23 cellular contexts compared by ENCODE assay signal in the genomic region with DNA sequence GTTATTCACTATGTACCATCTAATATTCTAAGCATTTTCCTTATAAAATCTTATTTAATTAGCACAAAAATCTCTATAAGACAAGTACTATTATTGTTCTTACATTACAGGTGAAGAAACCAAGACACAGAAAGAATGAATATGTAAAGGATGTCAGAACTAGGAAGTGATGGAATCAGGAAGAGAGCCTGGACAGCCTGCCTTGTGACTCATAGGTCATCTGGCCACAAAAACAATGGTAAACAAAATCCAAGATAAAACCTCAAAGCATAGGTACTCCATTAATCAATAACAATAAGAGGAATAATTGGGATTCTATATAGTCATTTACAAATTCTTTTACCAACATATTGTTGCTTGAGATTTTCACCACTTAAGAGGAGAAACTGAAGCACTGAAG.
"Had no signal": no experiment of that assay in that cellular context is flagged by ENCODE, and none has a peak within 500 bp of the region (broad histone marks: within the 10 kb centered on the region; RNA-seq: fewer than 3 reads in every experiment).

No MANE protein-coding gene starts in this region.

- H3K36me3 ChIP-seq: gastrocnemius medialis, left lung, neural progenitor cell, prostate gland, sigmoid colon, tibial artery had no signal

- H3K4me3 ChIP-seq: coronary artery, gastrocnemius medialis, left lung, neural progenitor cell, prostate gland, sigmoid colon, testis, tibial artery had no signal

- H3K9me3 ChIP-seq: gastrocnemius medialis, left lung, prostate gland, sigmoid colon, testis, tibial artery had no signal

- H3K4me2 ChIP-seq: neural progenitor cell had no signal

- ATAC-seq: effector memory CD8-positive, alpha-beta T cell; gastrocnemius medialis; left cardiac atrium; left lung; naive thymus-derived CD4-positive, alpha-beta T cell; right cardiac atrium; stimulated activated memory B cell treated with anti-CD40 and anti-IgM and Interleukin-4, amounts not matched to agents 10 μg/mL and 1 μg/mL and 100 μg/mL, for 72 hours; stimulated activated naive CD8-positive, alpha-beta T cell treated with anti-CD3 and anti-CD28 coated beads, Interleukin-15, Interleukin-2, amounts not matched to agents 100 U/mL and 50 U/mL, for 24 hours had no signal

- H3K9ac ChIP-seq: neural progenitor cell had no signal

- H3K27me3 ChIP-seq: gastrocnemius medialis, left lung, neural progenitor cell, sigmoid colon, testis, tibial artery had no signal

- H3K27ac ChIP-seq: coronary artery, gastrocnemius medialis, left lung, neural progenitor cell, prostate gland, sigmoid colon, testis, tibial artery had no signal

- H3K4me1 ChIP-seq: gastrocnemius medialis, left lung, neural progenitor cell, prostate gland, sigmoid colon, testis, tibial artery had no signal

- DNase-seq: dermis blood vessel endothelial cell; effector memory CD8-positive, alpha-beta T cell; foreskin fibroblast; gastrocnemius medialis; head of caudate nucleus; kidney; left cardiac atrium; left lung; mammary epithelial cell; mesendoderm; midbrain; naive thymus-derived CD4-positive, alpha-beta T cell; right cardiac atrium; sigmoid colon; stimulated activated CD4-positive, alpha-beta T cell treated with anti-CD3 and anti-CD28 coated beads, Interleukin-4, amount 100 ng/mL, for 4 hours; stimulated activated naive CD8-positive, alpha-beta T cell treated with anti-CD3 and anti-CD28 coated beads, Interleukin-15, Interleukin-2, amounts not matched to agents 100 U/mL and 50 U/mL, for 24 hours; substantia nigra; testis; tibial artery had no signal

- H2AFZ ChIP-seq: neural progenitor cell had no signal
